Comparison of ENCODE assay signal across 13 cellular contexts in the genomic region with DNA sequence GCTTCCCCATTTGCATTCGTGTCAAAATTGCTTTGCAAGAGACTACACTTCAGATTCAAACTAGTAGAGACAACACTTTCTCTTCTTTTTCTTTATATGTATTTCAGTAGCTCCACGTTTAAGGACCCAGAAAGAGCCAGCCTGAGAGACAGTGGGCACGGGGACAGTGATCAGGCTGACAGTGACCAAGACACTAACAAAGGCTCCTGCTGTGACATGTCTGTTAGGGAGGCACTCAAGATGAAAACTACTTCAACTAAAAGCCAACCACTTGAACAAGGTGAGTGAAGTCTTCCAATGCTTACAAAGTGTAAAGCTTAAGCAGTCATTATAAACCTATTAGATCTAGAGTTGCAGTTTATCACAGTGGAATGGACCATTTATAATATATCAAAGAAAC.
"Had no signal": no experiment of that assay in that cellular context is flagged by ENCODE, and none has a peak within 500 bp of the region (broad histone marks: within the 10 kb centered on the region; RNA-seq: fewer than 3 reads in every experiment).

No MANE protein-coding gene starts in this region.

- H3K27ac ChIP-seq: cardiac muscle cell, coronary artery, gastrocnemius medialis, heart right ventricle, left lung, parathyroid adenoma, right atrium auricular region, transverse colon had no signal

- ATAC-seq: gastrocnemius medialis; heart right ventricle; left lung; stimulated activated effector memory CD8-positive, alpha-beta T cell treated with anti-CD3 and anti-CD28 coated beads, Interleukin-12 subunit alpha, Interleukin-12 subunit beta, amount 100 ng/mL, for 72 hours had no signal

- DNase-seq: activated CD4-positive, alpha-beta T cell treated with anti-CD3 and anti-CD28 coated beads, Interleukin-2, amount 10 ng/mL, durations not matched to agents 24 days and 14 days; activated naive CD4-positive, alpha-beta T cell; effector CD8-positive, alpha-beta T cell; gastrocnemius medialis; heart right ventricle; left lung; small intestine; transverse colon had no signal
